In the genomic region with DNA sequence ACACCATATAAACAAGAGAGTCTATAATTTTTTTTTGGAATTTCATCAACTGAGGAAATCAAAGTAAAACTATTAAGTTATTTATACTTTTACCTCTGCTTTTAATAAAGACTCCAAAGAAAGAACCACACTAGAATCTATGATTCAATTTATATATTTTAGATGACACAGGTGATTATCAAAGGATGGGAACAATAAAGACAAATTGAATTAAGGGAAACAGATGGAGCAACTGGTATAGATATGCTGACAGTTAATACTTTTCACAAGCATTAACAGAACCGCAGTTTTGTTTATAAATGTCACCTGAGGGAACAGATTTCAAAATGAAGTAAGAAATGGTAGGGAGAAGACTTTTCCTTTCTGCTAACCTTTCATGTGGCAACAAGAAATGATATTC, we compare ENCODE assay signal across 22 cellular contexts.
DNase-seq lines count a peak whose midpoint lies in the region; ATAC-seq and TF ChIP-seq lines count a peak whose summit lies in the region.
"Had no signal": no experiment of that assay in that cellular context is flagged by ENCODE, and none has a peak within 500 bp of the region (broad histone marks: within the 10 kb centered on the region; RNA-seq: fewer than 3 reads in every experiment).

No MANE protein-coding gene starts in this region.

- TF ChIP-seq CTCF in neural cell (IDR thresholded peaks at IDR 0.05; ENCODE audit: poor library complexity, severe bottlenecking), result no peak
- no peak for TF ChIP-seq CTCF in breast epithelium (IDR thresholded peaks at IDR 0.05)

- TF ChIP-seq POLR2A in breast epithelium (IDR thresholded peaks at IDR 0.05), result no peak

- peak; percentile 1 for DNase-seq in SK-N-DZ (ENCODE audit: low spot score)
- no peak for DNase-seq in sciatic nerve (ENCODE audit: low spot score)
- DNase-seq in breast epithelium (ENCODE audit: low spot score in 2 of 2), result no peak
- DNase-seq: AML-193; CD4-positive, alpha-beta T cell; CD8-positive, alpha-beta memory T cell; COR-L47; DMS 273 treated with DMSO at 0.1 percent for 48 hours; DMS153; DMS53; DMS79; DND-41; EL; GDM1 had no signal

- no peaks in the 10 kb centered on the region for H4K20me1 ChIP-seq in neural cell (ENCODE audit: insufficient read depth)
- H4K20me1 ChIP-seq: BLaER1 treated with 17β-estradiol and CSF1 and Interleukin-3, amounts not matched to agents 10 nM and 100 nM had no signal

- no peaks in the 10 kb centered on the region for H3K9me3 ChIP-seq in neural cell (ENCODE audit: low read length)
- no peaks in the 10 kb centered on the region for H3K9me3 ChIP-seq in breast epithelium

- no peaks in the 10 kb centered on the region for H3F3A ChIP-seq in neural cell (ENCODE audit: insufficient read depth, low read length, poor library complexity, severe bottlenecking)

- H3K27ac ChIP-seq in neural cell (ENCODE audit: low read length) (peak overlapping the region; percentile 17), breast epithelium (no peak overlapping the region)
- H3K27ac ChIP-seq: 22Rv1; A549; BLaER1 treated with 17β-estradiol and CSF1 and Interleukin-3, amounts not matched to agents 10 nM and 100 nM; C4-2B had no signal

- H3K79me2 ChIP-seq in neural cell (replicated peaks; ENCODE audit: insufficient read depth, low read length), result no peaks in the 10 kb centered on the region

- intact Hi-C loops in sciatic nerve (cut with DNase I) (no loop called here), breast epithelium (cut with DNase I; ENCODE audit: low total_unique reads) (no loop called here)

- ATAC-seq in SK-N-SH treated with all-trans-retinoic acid at 6 μM for 48 hours (no peak), HG03565 (IDR thresholded peaks at IDR 0.05; ENCODE audit: unreplicated experiment) (no peak), sciatic nerve (no peak)
- ATAC-seq: A549, GM12878 had no signal

- H3K27me3 ChIP-seq in neural cell (ENCODE audit: insufficient read depth, low read depth, low read length) (no peaks in the 10 kb centered on the region), breast epithelium (no peaks in the 10 kb centered on the region)
- H3K27me3 ChIP-seq: BLaER1 treated with 17β-estradiol and CSF1 and Interleukin-3, amounts not matched to agents 10 nM and 100 nM had no signal

- H3K9ac ChIP-seq in neural cell (ENCODE audit: low read length), result no peak overlapping the region
- H3K9ac ChIP-seq: BLaER1 treated with 17β-estradiol and CSF1 and Interleukin-3, amounts not matched to agents 10 nM and 100 nM had no signal

- no peak for TF ChIP-seq RAD21 in neural cell (conservative IDR thresholded peaks at IDR 0.05)

- H2AFZ ChIP-seq in neural cell (ENCODE audit: low read depth, low read length), result no peak overlapping the region

- H3K4me1 ChIP-seq in breast epithelium, result no peaks in the 10 kb centered on the region
- H3K4me1 ChIP-seq: A549; BLaER1 treated with 17β-estradiol and CSF1 and Interleukin-3, amounts not matched to agents 10 nM and 100 nM had no signal

- H3K36me3 ChIP-seq in neural cell (ENCODE audit: insufficient read depth, low read length) (no peaks in the 10 kb centered on the region), breast epithelium (no peaks in the 10 kb centered on the region)
- H3K36me3 ChIP-seq: BLaER1 treated with 17β-estradiol and CSF1 and Interleukin-3, amounts not matched to agents 10 nM and 100 nM had no signal

- TF ChIP-seq EP300 in neural cell (conservative IDR thresholded peaks at IDR 0.05; ENCODE audit: poor library complexity, severe bottlenecking), result no peak

- no peak overlapping the region for H3K4me3 ChIP-seq in neural cell (ENCODE audit: low read length)
- H3K4me3 ChIP-seq in breast epithelium, result no peak overlapping the region
- H3K4me3 ChIP-seq: A549; BLaER1 treated with 17β-estradiol and CSF1 and Interleukin-3, amounts not matched to agents 10 nM and 100 nM; GM12878 had no signal

- H3K4me2 ChIP-seq in neural cell (ENCODE audit: low read length), result no peak overlapping the region
- H3K4me2 ChIP-seq: A549; BLaER1 treated with 17β-estradiol and CSF1 and Interleukin-3, amounts not matched to agents 10 nM and 100 nM had no signal

- H3K9me2 ChIP-seq in neural cell (ENCODE audit: insufficient read depth, low read length), result no peaks in the 10 kb centered on the region

TF ChIP-seq in SK-N-SH treated with all-trans-retinoic acid at 6 μM for 48 hours, 23 proteins besides CTCF, POLR2A, EP300 and RAD21:
- TF ChIP-seq ARNTL (CRISPR knock-in tag; IDR thresholded peaks at IDR 0.05; ENCODE audit: borderline replicate concordance, low read depth) (no peak), TCF4 (CRISPR knock-in tag; IDR thresholded peaks at IDR 0.05; ENCODE audit: borderline replicate concordance) (peak; percentile 75; the same call in 1 of the 2 replicates)
- TF ChIP-seq, protein P1, sequence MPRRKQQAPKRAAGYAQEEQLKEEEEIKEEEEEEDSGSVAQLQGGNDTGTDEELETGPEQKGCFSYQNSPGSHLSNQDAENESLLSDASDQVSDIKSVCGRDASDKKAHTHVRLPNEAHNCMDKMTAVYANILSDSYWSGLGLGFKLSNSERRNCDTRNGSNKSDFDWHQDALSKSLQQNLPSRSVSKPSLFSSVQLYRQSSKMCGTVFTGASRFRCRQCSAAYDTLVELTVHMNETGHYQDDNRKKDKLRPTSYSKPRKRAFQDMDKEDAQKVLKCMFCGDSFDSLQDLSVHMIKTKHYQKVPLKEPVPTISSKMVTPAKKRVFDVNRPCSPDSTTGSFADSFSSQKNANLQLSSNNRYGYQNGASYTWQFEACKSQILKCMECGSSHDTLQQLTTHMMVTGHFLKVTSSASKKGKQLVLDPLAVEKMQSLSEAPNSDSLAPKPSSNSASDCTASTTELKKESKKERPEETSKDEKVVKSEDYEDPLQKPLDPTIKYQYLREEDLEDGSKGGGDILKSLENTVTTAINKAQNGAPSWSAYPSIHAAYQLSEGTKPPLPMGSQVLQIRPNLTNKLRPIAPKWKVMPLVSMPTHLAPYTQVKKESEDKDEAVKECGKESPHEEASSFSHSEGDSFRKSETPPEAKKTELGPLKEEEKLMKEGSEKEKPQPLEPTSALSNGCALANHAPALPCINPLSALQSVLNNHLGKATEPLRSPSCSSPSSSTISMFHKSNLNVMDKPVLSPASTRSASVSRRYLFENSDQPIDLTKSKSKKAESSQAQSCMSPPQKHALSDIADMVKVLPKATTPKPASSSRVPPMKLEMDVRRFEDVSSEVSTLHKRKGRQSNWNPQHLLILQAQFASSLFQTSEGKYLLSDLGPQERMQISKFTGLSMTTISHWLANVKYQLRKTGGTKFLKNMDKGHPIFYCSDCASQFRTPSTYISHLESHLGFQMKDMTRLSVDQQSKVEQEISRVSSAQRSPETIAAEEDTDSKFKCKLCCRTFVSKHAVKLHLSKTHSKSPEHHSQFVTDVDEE (CRISPR knock-in tag; IDR thresholded peaks at IDR 0.05), result peak; percentile 47; the same call in 1 of the 2 replicates
TF ChIP-seq in SK-N-SH treated with all-trans-retinoic acid at 6 μM for 48 hours: peak in this region for 2.

TF ChIP-seq in neural cell, 6 proteins besides CTCF, POLR2A, EP300 and RAD21:
- TF ChIP-seq EZH2 (IDR thresholded peaks at IDR 0.05; ENCODE audit: borderline replicate concordance, insufficient read depth, low read length, poor library complexity, severe bottlenecking), result no peak
- no peak for TF ChIP-seq SMC3 (conservative IDR thresholded peaks at IDR 0.05; ENCODE audit: poor library complexity)
- TF ChIP-seq MXI1 (conservative IDR thresholded peaks at IDR 0.05; ENCODE audit: poor library complexity, severe bottlenecking), result no peak
- no peak for TF ChIP-seq POLR2AphosphoS5 (IDR thresholded peaks at IDR 0.05)
- TF ChIP-seq TAF1 (IDR thresholded peaks at IDR 0.05; ENCODE audit: low read depth), result no peak
- TF ChIP-seq, protein P2, sequence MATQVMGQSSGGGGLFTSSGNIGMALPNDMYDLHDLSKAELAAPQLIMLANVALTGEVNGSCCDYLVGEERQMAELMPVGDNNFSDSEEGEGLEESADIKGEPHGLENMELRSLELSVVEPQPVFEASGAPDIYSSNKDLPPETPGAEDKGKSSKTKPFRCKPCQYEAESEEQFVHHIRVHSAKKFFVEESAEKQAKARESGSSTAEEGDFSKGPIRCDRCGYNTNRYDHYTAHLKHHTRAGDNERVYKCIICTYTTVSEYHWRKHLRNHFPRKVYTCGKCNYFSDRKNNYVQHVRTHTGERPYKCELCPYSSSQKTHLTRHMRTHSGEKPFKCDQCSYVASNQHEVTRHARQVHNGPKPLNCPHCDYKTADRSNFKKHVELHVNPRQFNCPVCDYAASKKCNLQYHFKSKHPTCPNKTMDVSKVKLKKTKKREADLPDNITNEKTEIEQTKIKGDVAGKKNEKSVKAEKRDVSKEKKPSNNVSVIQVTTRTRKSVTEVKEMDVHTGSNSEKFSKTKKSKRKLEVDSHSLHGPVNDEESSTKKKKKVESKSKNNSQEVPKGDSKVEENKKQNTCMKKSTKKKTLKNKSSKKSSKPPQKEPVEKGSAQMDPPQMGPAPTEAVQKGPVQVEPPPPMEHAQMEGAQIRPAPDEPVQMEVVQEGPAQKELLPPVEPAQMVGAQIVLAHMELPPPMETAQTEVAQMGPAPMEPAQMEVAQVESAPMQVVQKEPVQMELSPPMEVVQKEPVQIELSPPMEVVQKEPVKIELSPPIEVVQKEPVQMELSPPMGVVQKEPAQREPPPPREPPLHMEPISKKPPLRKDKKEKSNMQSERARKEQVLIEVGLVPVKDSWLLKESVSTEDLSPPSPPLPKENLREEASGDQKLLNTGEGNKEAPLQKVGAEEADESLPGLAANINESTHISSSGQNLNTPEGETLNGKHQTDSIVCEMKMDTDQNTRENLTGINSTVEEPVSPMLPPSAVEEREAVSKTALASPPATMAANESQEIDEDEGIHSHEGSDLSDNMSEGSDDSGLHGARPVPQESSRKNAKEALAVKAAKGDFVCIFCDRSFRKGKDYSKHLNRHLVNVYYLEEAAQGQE (IDR thresholded peaks at IDR 0.05; ENCODE audit: borderline replicate concordance), result no peak
